ENCODE assay signal across 18 cellular contexts in genomic region chr12:103470664-103471063, GRCh38. TPM values are rescaled to one million over a fixed set of nuclear protein-coding genes. Genes with fewer than 3 reads are reported as not detected.
DNase-seq lines count a peak whose midpoint lies in the region; ATAC-seq and TF ChIP-seq lines count a peak whose summit lies in the region.
"Had no signal": no experiment of that assay in that cellular context is flagged by ENCODE, and none has a peak within 500 bp of the region (broad histone marks: within the 10 kb centered on the region; RNA-seq: fewer than 3 reads in every experiment).

No MANE protein-coding gene starts in this region.

- POLR2A ChIA-PET in activated B cell treated with CpG ODN at 0.5 μM for 24 hours (lab: Charles Lee), result interaction anchor here (1.4 kb wide), 1 partner anchor 29 kb away, joined by 7 read pairs; no protein-coding TSS in a partner anchor

- H2BK5ac ChIP-seq in trophoblast cell (ENCODE audit: low read depth, low read length, poor library complexity), result no peak overlapping the region

- peak; percentile 66 for ATAC-seq in activated B cell treated with CpG ODN at 0.5 μM for 24 hours (ENCODE audit: low read depth)
- ATAC-seq in memory B cell (ENCODE audit: low read depth), result peak; percentile 90
- no peak for ATAC-seq in stimulated activated effector memory CD8-positive, alpha-beta T cell treated with anti-CD3 and anti-CD28 coated beads, Interleukin-12 subunit alpha, Interleukin-12 subunit beta, amount 100 ng/mL, for 72 hours
- no peak for ATAC-seq in GM21447 (IDR thresholded peaks at IDR 0.05; ENCODE audit: unreplicated experiment)
- ATAC-seq: left colon had no signal

- H3K14ac ChIP-seq in trophoblast cell (ENCODE audit: low read length), result no peak overlapping the region

- no peak overlapping the region for H3K18ac ChIP-seq in trophoblast cell (ENCODE audit: low read length)

- no peaks in the 10 kb centered on the region for H3K79me2 ChIP-seq in trophoblast cell (ENCODE audit: control insufficient read depth, insufficient read depth, low read length, poor library complexity)

- no peaks in the 10 kb centered on the region for H3K27me3 ChIP-seq in trophoblast cell (ENCODE audit: insufficient read depth, low read length)
- H3K27me3 ChIP-seq: transverse colon had no signal

- CTCF ChIA-PET in activated B cell treated with CpG ODN at 0.5 μM for 24 hours (lab: Charles Lee), result no interaction called here

- H3K79me1 ChIP-seq in trophoblast cell (ENCODE audit: low read length), result no peaks in the 10 kb centered on the region

- H3K4me2 ChIP-seq in trophoblast cell (ENCODE audit: low read length), result no peak overlapping the region

- H2BK120ac ChIP-seq in trophoblast cell (ENCODE audit: insufficient read depth, low read length, poor library complexity), result no peak overlapping the region

- intact Hi-C loops in activated B cell treated with CpG ODN at 0.5 μM for 24 hours (cut with micrococcal nuclease), result no loop called here

- no peak overlapping the region for H2BK12ac ChIP-seq in trophoblast cell (ENCODE audit: low read length)

- H3K27ac ChIP-seq in trophoblast cell (ENCODE audit: low read depth, low read length), result no peak overlapping the region
- H3K27ac ChIP-seq: transverse colon had no signal

- H3K23ac ChIP-seq in trophoblast cell (ENCODE audit: low read length), result no peak overlapping the region

- no peak overlapping the region for H4K12ac ChIP-seq in trophoblast cell (ENCODE audit: low read depth, low read length)

- H3K36me3 Mint-ChIP-seq in activated B cell treated with CpG ODN at 0.5 μM for 24 hours (ENCODE audit: low read depth) (no peaks in the 10 kb centered on the region), memory B cell (no peaks in the 10 kb centered on the region)
- no peaks in the 10 kb centered on the region for H3K36me3 Mint-ChIP-seq in stimulated activated effector memory CD8-positive, alpha-beta T cell treated with anti-CD3 and anti-CD28 coated beads, Interleukin-12 subunit alpha, Interleukin-12 subunit beta, amount 100 ng/mL, for 72 hours
- H3K36me3 Mint-ChIP-seq: CD4-positive, alpha-beta memory T cell had no signal

- H3K4me3 Mint-ChIP-seq in activated B cell treated with CpG ODN at 0.5 μM for 24 hours (peak overlapping the region; percentile 8), memory B cell (no peak overlapping the region)
- no peak overlapping the region for H3K4me3 Mint-ChIP-seq in stimulated activated effector memory CD8-positive, alpha-beta T cell treated with anti-CD3 and anti-CD28 coated beads, Interleukin-12 subunit alpha, Interleukin-12 subunit beta, amount 100 ng/mL, for 72 hours
- H3K4me3 Mint-ChIP-seq: CD4-positive, alpha-beta memory T cell had no signal

- H3K4me1 Mint-ChIP-seq in activated B cell treated with CpG ODN at 0.5 μM for 24 hours (peaks cover 24% of the 10 kb centered on the region), memory B cell (peaks cover 16% of the 10 kb centered on the region)
- H3K4me1 Mint-ChIP-seq in stimulated activated effector memory CD8-positive, alpha-beta T cell treated with anti-CD3 and anti-CD28 coated beads, Interleukin-12 subunit alpha, Interleukin-12 subunit beta, amount 100 ng/mL, for 72 hours, result no peaks in the 10 kb centered on the region

- H3K9me3 Mint-ChIP-seq in activated B cell treated with CpG ODN at 0.5 μM for 24 hours (peaks cover 5% of the 10 kb centered on the region), memory B cell (peaks cover 5% of the 10 kb centered on the region)
- peaks cover 2% of the 10 kb centered on the region for H3K9me3 Mint-ChIP-seq in stimulated activated effector memory CD8-positive, alpha-beta T cell treated with anti-CD3 and anti-CD28 coated beads, Interleukin-12 subunit alpha, Interleukin-12 subunit beta, amount 100 ng/mL, for 72 hours
- H3K9me3 Mint-ChIP-seq: CD4-positive, alpha-beta memory T cell had no signal

- no peaks in the 10 kb centered on the region for H3K4me1 ChIP-seq in trophoblast cell (ENCODE audit: control insufficient read depth in 1 of 2, insufficient read depth in 2 of 2, low read length in 2 of 2)
- H3K4me1 ChIP-seq: transverse colon had no signal

- TF ChIP-seq CTCF in activated B cell treated with CpG ODN at 0.5 μM for 24 hours (IDR thresholded peaks at IDR 0.05), result no peak

- DNase-seq in EH (ENCODE audit: low read depth) (peak; percentile 3), HT1080 (ENCODE audit: low read depth) (peak; percentile 71), activated B cell treated with CpG ODN at 0.5 μM for 24 hours (no peak), memory B cell (ENCODE audit: low spot score in 2 of 2) (no peak), trophoblast cell (no peak), NCI-H1092 treated with DMSO at 0.1 percent for 48 hours (lab: John Stamatoyannopoulos, UW) (no peak)
- no peak for DNase-seq in stimulated activated effector memory CD8-positive, alpha-beta T cell treated with anti-CD3 and anti-CD28 coated beads, Interleukin-12 subunit alpha, Interleukin-12 subunit beta, amount 100 ng/mL, for 72 hours (ENCODE audit: low spot score in 2 of 2)
- DNase-seq: activated CD4-positive, alpha-beta T cell treated with anti-CD3 and anti-CD28 coated beads, Interleukin-2, amount 50 U/mL, for 1 hour; activated CD8-positive, alpha-beta memory T cell treated with anti-CD3 and anti-CD28 coated beads, Interleukin-2, amount 50 U/mL, for 48 hours; activated gamma-delta T cell; CD4-positive, alpha-beta memory T cell; Kasumi-1; left colon; NCI-H774; stimulated activated CD4-positive, alpha-beta T cell treated with anti-CD3 and anti-CD28 coated beads, Interleukin-12 subunit alpha, Interleukin-12 subunit beta, amount 100 ng/mL, for 4 hours; transverse colon had no signal

- H3K4me3 ChIP-seq in trophoblast cell (ENCODE audit: low read depth, low read length), result no peak overlapping the region
- H3K4me3 ChIP-seq: transverse colon had no signal

- H3K27me3 Mint-ChIP-seq in activated B cell treated with CpG ODN at 0.5 μM for 24 hours, result no peaks in the 10 kb centered on the region
- H3K27me3 Mint-ChIP-seq in memory B cell, result no peaks in the 10 kb centered on the region

- H3K36me3 ChIP-seq in trophoblast cell (ENCODE audit: control insufficient read depth in 1 of 2, insufficient read depth in 2 of 2, low read length in 2 of 2), result no peaks in the 10 kb centered on the region
- H3K36me3 ChIP-seq: transverse colon had no signal

- H3K27ac Mint-ChIP-seq in activated B cell treated with CpG ODN at 0.5 μM for 24 hours (peak overlapping the region; percentile 10), memory B cell (peak overlapping the region; percentile 17)
- H3K27ac Mint-ChIP-seq in stimulated activated effector memory CD8-positive, alpha-beta T cell treated with anti-CD3 and anti-CD28 coated beads, Interleukin-12 subunit alpha, Interleukin-12 subunit beta, amount 100 ng/mL, for 72 hours, result no peak overlapping the region
- H3K27ac Mint-ChIP-seq: CD4-positive, alpha-beta memory T cell had no signal

- no peak overlapping the region for H3K9ac ChIP-seq in trophoblast cell (ENCODE audit: low read length)

- no peak overlapping the region for H2AFZ ChIP-seq in trophoblast cell (ENCODE audit: insufficient read depth, low read length, poor library complexity)

- H3K9me3 ChIP-seq in trophoblast cell (ENCODE audit: insufficient read depth, low read depth, low read length), result peaks cover 2% of the 10 kb centered on the region
- H3K9me3 ChIP-seq: transverse colon had no signal

- no peak overlapping the region for H3K4ac ChIP-seq in trophoblast cell (ENCODE audit: low read depth, low read length)

- no peak overlapping the region for H4K8ac ChIP-seq in trophoblast cell (ENCODE audit: low read depth, low read length)

- no peak overlapping the region for H2AK5ac ChIP-seq in trophoblast cell (ENCODE audit: low read length)

- no peak overlapping the region for H4K91ac ChIP-seq in trophoblast cell (ENCODE audit: low read depth, low read length)

RNA-seq across cellular contexts. Expression of gene C12orf42, which starts 25.1 kb away (rescaled TPM):
- total RNA-seq in HT1080 (2014; rRNA removed; shearing (Covaris generic)), result 0.07 TPM in 1 of 2 replicates, not detected in the other
- polyA plus RNA-seq in HT1080 (2015; cell fraction: cytosol; rRNA removed), result not detected in 2 replicates
- polyA plus RNA-seq in HT1080 (2015; cell fraction: nucleus; rRNA removed), result 0.09 TPM in 1 of 2 replicates, not detected in the other
- 15.0 and 21.0 TPM in 2 replicates for total RNA-seq in activated B cell treated with CpG ODN at 0.5 μM for 24 hours
- 0.05 and 0.07 TPM in 2 replicates for polyA plus RNA-seq in trophoblast cell (2013)
- total RNA-seq: fibroblast of villous mesenchyme, left colon had no signal

Comparison
In these comparisons a context has a peak if more than half of its experiments do, and no peak if none do; other contexts are left out.
1. DNase-seq: peak in EH (single experiment) and HT1080 (single experiment); none in activated B cell treated with CpG ODN at 0.5 μM for 24 hours (single experiment), memory B cell (0 of 2), stimulated activated effector memory CD8-positive, alpha-beta T cell treated with anti-CD3 and anti-CD28 coated beads, Interleukin-12 subunit alpha, Interleukin-12 subunit beta, amount 100 ng/mL, for 72 hours (0 of 2), trophoblast cell (0 of 2) and NCI-H1092 treated with DMSO at 0.1 percent for 48 hours (single experiment).
2. ATAC-seq: peak in activated B cell treated with CpG ODN at 0.5 μM for 24 hours (single experiment) and memory B cell (single experiment); none in stimulated activated effector memory CD8-positive, alpha-beta T cell treated with anti-CD3 and anti-CD28 coated beads, Interleukin-12 subunit alpha, Interleukin-12 subunit beta, amount 100 ng/mL, for 72 hours (single experiment) and GM21447 (single experiment).
3. RNA of gene C12orf42, which starts 25.1 kb away (total RNA-seq): 15.0 to 21.0 TPM in activated B cell treated with CpG ODN at 0.5 μM for 24 hours; 0.07 TPM in HT1080; every median in the first group is over 10 times any median in the second.